12 cellular contexts compared by ENCODE assay signal in the genomic region with DNA sequence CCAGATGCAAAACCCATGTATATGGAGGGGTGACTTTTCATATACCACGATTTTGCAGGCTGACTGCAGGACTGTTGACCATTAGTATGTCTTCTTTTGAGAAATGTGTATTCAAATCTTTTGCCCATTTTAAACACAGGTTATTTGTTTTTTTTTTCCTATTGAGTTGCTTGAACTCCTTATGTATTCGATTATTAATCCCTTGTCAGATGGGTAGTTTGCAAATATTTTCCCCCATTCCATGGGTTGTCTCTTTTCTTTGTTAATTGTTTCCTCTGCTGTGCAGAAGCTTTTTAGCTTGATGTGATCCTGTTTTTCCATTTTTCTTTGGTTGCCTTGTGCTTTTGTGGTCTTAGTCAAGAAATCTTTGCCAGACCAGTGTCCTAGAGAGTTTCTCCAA. TPM values are rescaled to one million over a fixed set of nuclear protein-coding genes. Genes with fewer than 3 reads are reported as not detected.
"Had no signal": no experiment of that assay in that cellular context is flagged by ENCODE, and none has a peak within 500 bp of the region (broad histone marks: within the 10 kb centered on the region; RNA-seq: fewer than 3 reads in every experiment).

No MANE protein-coding gene starts in this region.

- DNase-seq: GM23248, GOT3, H7, H9, HCEC 1CT, HFFc6 had no signal

- H3K36me3 ChIP-seq: HAP-1 had no signal

- H3K9ac ChIP-seq: GM23248 had no signal

- H2AFZ ChIP-seq: GM23248, GM23338 had no signal

- ATAC-seq: GM23338, HCT116 had no signal

- H3K4me3 Mint-ChIP-seq: GM23338, H9, HFFc6 had no signal

- H3K4me3 ChIP-seq: GM23248, GM23338, HAP-1 had no signal

- H3K4me1 ChIP-seq: HAP-1 had no signal

- H3K4me2 ChIP-seq: GM23338 had no signal

- FAIRE-seq: H1, H54 had no signal

- H3K27ac ChIP-seq: GM23248 had no signal

- H3K27ac Mint-ChIP-seq: GM23338, H9, HFFc6 had no signal

RNA-seq across cellular contexts. Expression of a gene that starts 24.6 kb away (rescaled TPM):
- total RNA-seq: GM23338, H1, H4, H7 had no signal
- polyA plus RNA-seq: GM23338, H1 had no signal

RNA-seq across cellular contexts. Expression of a gene that starts 47.4 kb away (rescaled TPM):
- total RNA-seq: GM23248, H4, HFFc6 had no signal
- polyA plus RNA-seq: GM23248, GM23338 had no signal
